Comparison of ENCODE assay signal across 26 cellular contexts in the genomic region with DNA sequence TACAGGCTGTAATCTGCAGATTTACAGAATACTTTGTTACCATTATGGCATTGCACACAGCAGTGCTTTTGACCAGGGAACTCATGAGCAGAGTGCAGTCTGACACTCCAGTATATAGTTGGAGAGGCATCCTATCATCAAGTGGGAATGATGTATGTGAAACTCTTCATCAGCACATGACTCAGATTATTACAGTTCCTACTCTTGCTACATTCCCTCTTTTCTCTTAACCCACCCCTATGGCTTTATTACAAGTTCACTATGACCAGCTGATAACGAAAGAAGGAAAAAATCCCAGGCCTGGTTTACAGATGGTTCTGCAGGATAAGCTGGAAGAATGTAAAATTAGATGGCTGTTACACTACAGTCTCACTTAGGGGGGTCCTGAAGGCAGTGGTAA.
"Had no signal": no experiment of that assay in that cellular context is flagged by ENCODE, and none has a peak within 500 bp of the region (broad histone marks: within the 10 kb centered on the region; RNA-seq: fewer than 3 reads in every experiment).

No MANE protein-coding gene starts in this region.

- H3K27me3 Mint-ChIP-seq: stimulated activated naive B cell treated with anti-CD40 and anti-IgM and Interleukin-4, amounts not matched to agents 10 μg/mL and 1 μg/mL and 100 μg/mL, for 72 hours; stimulated activated naive CD8-positive, alpha-beta T cell treated with anti-CD3 and anti-CD28 coated beads, Interleukin-15, Interleukin-2, amounts not matched to agents 100 ng/mL and 50 ng/mL, for 24 hours had no signal

- H3K9me3 ChIP-seq: ovary, psoas muscle, right lobe of liver, sigmoid colon, stomach, tibial artery, transverse colon, upper lobe of left lung, vagina had no signal

- H3K4me1 ChIP-seq: neural progenitor cell, parathyroid adenoma, psoas muscle, right lobe of liver, sigmoid colon, stomach, tibial artery, transverse colon, upper lobe of left lung, vagina had no signal

- H3K27ac ChIP-seq: neural progenitor cell, ovary, parathyroid adenoma, psoas muscle, right lobe of liver, sigmoid colon, stomach, tibial artery, transverse colon, upper lobe of left lung, vagina had no signal

- H3K79me2 ChIP-seq: parathyroid adenoma had no signal

- H3K4me3 Mint-ChIP-seq: natural killer cell; nephron; neural progenitor cell; stimulated activated effector memory CD8-positive, alpha-beta T cell treated with anti-CD3 and anti-CD28 coated beads, Interleukin-12 subunit alpha, Interleukin-12 subunit beta, amount 100 ng/mL, for 72 hours; stimulated activated naive B cell treated with anti-CD40 and anti-IgM and Interleukin-4, amounts not matched to agents 10 μg/mL and 1 μg/mL and 100 μg/mL, for 72 hours; stimulated activated naive CD8-positive, alpha-beta T cell treated with anti-CD3 and anti-CD28 coated beads, Interleukin-15, Interleukin-2, amounts not matched to agents 100 ng/mL and 50 ng/mL, for 24 hours had no signal

- H3K27ac Mint-ChIP-seq: natural killer cell; nephron; neural progenitor cell; progenitor cell of endocrine pancreas; stimulated activated effector memory CD8-positive, alpha-beta T cell treated with anti-CD3 and anti-CD28 coated beads, Interleukin-12 subunit alpha, Interleukin-12 subunit beta, amount 100 ng/mL, for 72 hours; stimulated activated naive B cell treated with anti-CD40 and anti-IgM and Interleukin-4, amounts not matched to agents 10 μg/mL and 1 μg/mL and 100 μg/mL, for 72 hours; stimulated activated naive CD8-positive, alpha-beta T cell treated with anti-CD3 and anti-CD28 coated beads, Interleukin-15, Interleukin-2, amounts not matched to agents 100 ng/mL and 50 ng/mL, for 24 hours had no signal

- H3K4me1 Mint-ChIP-seq: natural killer cell; neural progenitor cell; stimulated activated effector memory CD8-positive, alpha-beta T cell treated with anti-CD3 and anti-CD28 coated beads, Interleukin-12 subunit alpha, Interleukin-12 subunit beta, amount 100 ng/mL, for 72 hours had no signal

- H3K36me3 Mint-ChIP-seq: natural killer cell; neural progenitor cell; stimulated activated effector memory CD8-positive, alpha-beta T cell treated with anti-CD3 and anti-CD28 coated beads, Interleukin-12 subunit alpha, Interleukin-12 subunit beta, amount 100 ng/mL, for 72 hours; stimulated activated naive B cell treated with anti-CD40 and anti-IgM and Interleukin-4, amounts not matched to agents 10 μg/mL and 1 μg/mL and 100 μg/mL, for 72 hours had no signal

- H3K9ac ChIP-seq: neural progenitor cell, parathyroid adenoma had no signal

- DNase-seq: natural killer cell; occipital lobe; ovary; posterior cingulate gyrus; psoas muscle; right cardiac atrium; right lobe of liver; sigmoid colon; small intestine; stimulated activated CD4-positive, alpha-beta T cell treated with anti-CD3 and anti-CD28 coated beads, Interleukin-15, amount 100 ng/mL, for 24 hours; stimulated activated CD4-positive, alpha-beta T cell treated with anti-CD3 and anti-CD28 coated beads, Interleukin-2, amount 100 ng/mL, for 24 hours; stimulated activated CD4-positive, alpha-beta T cell treated with anti-CD3 and anti-CD28 coated beads, Interleukin-2, amount 100 ng/mL, for 48 hours; stimulated activated CD4-positive, alpha-beta T cell treated with anti-CD3 and anti-CD28 coated beads, Interleukin-4, amount 100 ng/mL, for 24 hours; stimulated activated naive B cell treated with anti-CD40 and anti-IgM and Interleukin-4, amounts not matched to agents 10 μg/mL and 1 μg/mL and 100 μg/mL, for 72 hours; stimulated activated naive CD4-positive, alpha-beta T cell treated with Interleukin-2 at 50 U/mL for 16 hours; stomach; tibial artery; transverse colon; upper lobe of left lung had no signal

- H3K9me3 Mint-ChIP-seq: nephron; neural progenitor cell; stimulated activated naive B cell treated with anti-CD40 and anti-IgM and Interleukin-4, amounts not matched to agents 10 μg/mL and 1 μg/mL and 100 μg/mL, for 72 hours; stimulated activated naive CD8-positive, alpha-beta T cell treated with anti-CD3 and anti-CD28 coated beads, Interleukin-15, Interleukin-2, amounts not matched to agents 100 ng/mL and 50 ng/mL, for 24 hours had no signal

- H3K4me3 ChIP-seq: neural progenitor cell, ovary, psoas muscle, right lobe of liver, sigmoid colon, stomach, tibial artery, transverse colon, upper lobe of left lung, vagina had no signal

- H3K36me3 ChIP-seq: neural progenitor cell, ovary, right lobe of liver, sigmoid colon, stomach, tibial artery, transverse colon, upper lobe of left lung, vagina had no signal

- H2AFZ ChIP-seq: neural progenitor cell, parathyroid adenoma had no signal

- H3K4me2 ChIP-seq: neural progenitor cell had no signal

- H3K27me3 ChIP-seq: neural progenitor cell, ovary, right lobe of liver, sigmoid colon, stomach, tibial artery, transverse colon, upper lobe of left lung, vagina had no signal

- ATAC-seq: natural killer cell; psoas muscle; right cardiac atrium; right lobe of liver; stimulated activated effector memory CD8-positive, alpha-beta T cell treated with anti-CD3 and anti-CD28 coated beads, Interleukin-12 subunit alpha, Interleukin-12 subunit beta, amount 100 ng/mL, for 72 hours; stimulated activated naive B cell treated with anti-CD40 and anti-IgM and Interleukin-4, amounts not matched to agents 10 μg/mL and 1 μg/mL and 100 μg/mL, for 72 hours had no signal
